ENCODE assay signal across 14 cellular contexts in the genomic region with DNA sequence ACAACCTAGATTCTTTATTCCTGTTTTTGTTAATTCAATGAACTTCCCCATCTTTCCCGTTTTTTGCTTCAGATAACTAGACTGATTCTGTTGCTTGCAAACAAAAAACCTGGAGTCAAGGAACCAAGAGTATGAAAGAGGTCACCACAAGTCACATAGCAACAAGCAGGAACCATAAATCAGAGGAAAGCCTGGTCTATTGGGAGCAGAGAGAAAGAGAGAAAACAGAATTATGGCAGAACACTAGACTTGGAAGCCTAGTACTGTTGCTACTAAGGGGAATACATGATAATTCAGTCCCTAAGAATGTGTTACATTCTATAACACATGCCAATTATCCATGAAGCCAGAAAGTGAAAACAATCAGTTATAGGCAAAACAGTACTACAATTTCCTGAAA.
A peak's percentile ranks its signal among the peaks of the same experiment; 100 is the strongest.
DNase-seq lines count a peak whose midpoint lies in the region; ATAC-seq and TF ChIP-seq lines count a peak whose summit lies in the region.
"Had no signal": no experiment of that assay in that cellular context is flagged by ENCODE, and none has a peak within 500 bp of the region (broad histone marks: within the 10 kb centered on the region; RNA-seq: fewer than 3 reads in every experiment).

No MANE protein-coding gene starts in this region.

- peaks cover 55% of the 10 kb centered on the region for H3K36me3 Mint-ChIP-seq in activated CD8-positive, alpha-beta memory T cell treated with anti-CD3 and anti-CD28 coated beads, Interleukin-2, amount 10 ng/mL, durations not matched to agents 7 days and 5 days
- H3K36me3 Mint-ChIP-seq in WTC11, result peaks cover 9% of the 10 kb centered on the region

- H3K9me3 Mint-ChIP-seq in activated CD8-positive, alpha-beta memory T cell treated with anti-CD3 and anti-CD28 coated beads, Interleukin-2, amount 10 ng/mL, durations not matched to agents 7 days and 5 days (ENCODE audit: low read depth), result peaks cover 3% of the 10 kb centered on the region
- peaks cover 3% of the 10 kb centered on the region; the same call in 1 of the 2 replicates for H3K9me3 Mint-ChIP-seq in WTC11
- H3K9me3 Mint-ChIP-seq: activated CD4-positive, alpha-beta memory T cell treated with anti-CD3 and anti-CD28 coated beads for 36 hours; activated T-helper 17 cell treated with anti-CD3 and anti-CD28 coated beads, Interleukin-2, amount 50 U/mL, for 72 hours had no signal

- no peak for ATAC-seq in activated CD8-positive, alpha-beta memory T cell treated with anti-CD3 and anti-CD28 coated beads, Interleukin-2, amount 10 ng/mL, durations not matched to agents 7 days and 5 days
- ATAC-seq in WTC11, result no peak
- ATAC-seq in left ventricle myocardium superior, result peak; percentile 45
- no peak for ATAC-seq in HG03469 (IDR thresholded peaks at IDR 0.05; ENCODE audit: unreplicated experiment)
- ATAC-seq: activated T-helper 17 cell treated with anti-CD3 and anti-CD28 coated beads, Interleukin-2, amount 50 U/mL, for 72 hours had no signal

- H3K27me3 Mint-ChIP-seq in activated CD8-positive, alpha-beta memory T cell treated with anti-CD3 and anti-CD28 coated beads, Interleukin-2, amount 10 ng/mL, durations not matched to agents 7 days and 5 days, result no peaks in the 10 kb centered on the region
- no peaks in the 10 kb centered on the region for H3K27me3 Mint-ChIP-seq in WTC11 (ENCODE audit: low read depth)
- H3K27me3 Mint-ChIP-seq: activated CD4-positive, alpha-beta memory T cell treated with anti-CD3 and anti-CD28 coated beads for 36 hours; activated T-helper 17 cell treated with anti-CD3 and anti-CD28 coated beads, Interleukin-2, amount 50 U/mL, for 72 hours had no signal

- peaks cover 43% of the 10 kb centered on the region for H3K4me1 Mint-ChIP-seq in activated CD8-positive, alpha-beta memory T cell treated with anti-CD3 and anti-CD28 coated beads, Interleukin-2, amount 10 ng/mL, durations not matched to agents 7 days and 5 days
- H3K4me1 Mint-ChIP-seq in WTC11, result peaks cover 62% of the 10 kb centered on the region

- no peak overlapping the region for H3K4me3 ChIP-seq in skeletal muscle cell (ENCODE audit: low read depth, low read length)
- H3K4me3 ChIP-seq: ascending aorta, SJSA1, skin epidermis had no signal

- CTCF ChIA-PET in activated CD8-positive, alpha-beta memory T cell treated with anti-CD3 and anti-CD28 coated beads, Interleukin-2, amount 10 ng/mL, durations not matched to agents 7 days and 5 days (lab: Charles Lee), result no interaction called here
- CTCF ChIA-PET in WTC11 (lab: Charles Lee), result no interaction called here

- peak overlapping the region; percentile 22 for H3K27ac Mint-ChIP-seq in activated CD8-positive, alpha-beta memory T cell treated with anti-CD3 and anti-CD28 coated beads, Interleukin-2, amount 10 ng/mL, durations not matched to agents 7 days and 5 days
- peak overlapping the region; percentile 78; the same call in 1 of the 2 replicates for H3K27ac Mint-ChIP-seq in WTC11
- H3K27ac Mint-ChIP-seq: activated CD4-positive, alpha-beta memory T cell treated with anti-CD3 and anti-CD28 coated beads for 36 hours; activated T-helper 17 cell treated with anti-CD3 and anti-CD28 coated beads, Interleukin-2, amount 50 U/mL, for 72 hours had no signal

- POLR2A ChIA-PET in WTC11 (lab: Charles Lee), result interaction anchor here (0.6 to 0.7 kb wide), 2 partner anchors 24 to 74 kb away, joined by 5 to 8 read pairs; no protein-coding TSS in a partner anchor

- intact Hi-C loops in left ventricle myocardium superior (cut with micrococcal nuclease), result no loop called here

- no peak for DNase-seq in activated CD8-positive, alpha-beta memory T cell treated with anti-CD3 and anti-CD28 coated beads, Interleukin-2, amount 10 ng/mL, durations not matched to agents 7 days and 5 days
- DNase-seq in activated CD8-positive, alpha-beta memory T cell treated with anti-CD3 and anti-CD28 coated beads for 24 hours, result no peak
- DNase-seq in WTC11 (ENCODE audit: low spot score) (no peak), left ventricle myocardium superior (no peak), skeletal muscle cell (ENCODE audit: low read depth) (peak; percentile 21), SHP77 (lab: John Stamatoyannopoulos, UW) (no peak), iPS-NIHi11 (ENCODE audit: low spot score) (no peak)
- DNase-seq: activated CD4-positive, alpha-beta memory T cell treated with anti-CD3 and anti-CD28 coated beads for 36 hours; NCI-H1105 had no signal

- no peak for TF ChIP-seq CTCF in WTC11 (IDR thresholded peaks at IDR 0.05)

- H3K4me3 Mint-ChIP-seq in activated CD8-positive, alpha-beta memory T cell treated with anti-CD3 and anti-CD28 coated beads, Interleukin-2, amount 10 ng/mL, durations not matched to agents 7 days and 5 days, result no peak overlapping the region
- no peak overlapping the region for H3K4me3 Mint-ChIP-seq in WTC11
- H3K4me3 Mint-ChIP-seq: activated CD4-positive, alpha-beta memory T cell treated with anti-CD3 and anti-CD28 coated beads for 36 hours; activated T-helper 17 cell treated with anti-CD3 and anti-CD28 coated beads, Interleukin-2, amount 50 U/mL, for 72 hours had no signal

TF ChIP-seq in WTC11, 78 proteins besides CTCF, POLR2A, EP300 and RAD21:
- TF ChIP-seq ZNF423 (CRISPR knock-in tag; IDR thresholded peaks at IDR 0.05) (no peak), JAZF1 (CRISPR knock-in tag; IDR thresholded peaks at IDR 0.05) (no peak), E2F5 (CRISPR knock-in tag; IDR thresholded peaks at IDR 0.05) (no peak)
TF ChIP-seq in WTC11: peak in this region for 0.
